In genomic region chr11:65111159-65111536, GRCh38 we compare ENCODE assay signal across 9 cellular contexts. TPM values are rescaled to one million over a fixed set of nuclear protein-coding genes. Genes with fewer than 3 reads are reported as not detected.
DNase-seq lines count a peak whose midpoint lies in the region; ATAC-seq and TF ChIP-seq lines count a peak whose summit lies in the region.
"Had no signal": no experiment of that assay in that cellular context is flagged by ENCODE, and none has a peak within 500 bp of the region (broad histone marks: within the 10 kb centered on the region; RNA-seq: fewer than 3 reads in every experiment).

No MANE protein-coding gene starts in this region.

- H3K27ac Mint-ChIP-seq in osteocyte (ENCODE audit: unreplicated experiment) = no peak overlapping the region

- ATAC-seq in GM21447 (IDR thresholded peaks at IDR 0.05; ENCODE audit: unreplicated experiment) (no peak), HG02763 (IDR thresholded peaks at IDR 0.05; ENCODE audit: unreplicated experiment) (no peak)

- intact Hi-C loops in PC-9 (cut with micrococcal nuclease; ENCODE audit: unreplicated experiment) = loop anchor here (2.0 to 5.0 kb wide), 2 partner anchors 221 to 264 kb away; partner anchors contain the start of gene DPF2

- H3K9me3 Mint-ChIP-seq in osteocyte (ENCODE audit: unreplicated experiment) = no peaks in the 10 kb centered on the region

- no peak for DNase-seq in PC-9
- DNase-seq in hepatocyte (ENCODE audit: low spot score) = no peak
- DNase-seq in smooth muscle cell (lab: John Stamatoyannopoulos, UW; ENCODE audit: unreplicated experiment) = no peak
- DNase-seq in osteocyte (ENCODE audit: extremely low spot score, unreplicated experiment) = no peak
- DNase-seq in GDM1 (lab: John Stamatoyannopoulos, UW) = no peak

- CTCF ChIA-PET in PC-9 (lab: Charles Lee) = interaction anchor here (0.6 to 0.7 kb wide), 4 partner anchors 62 to 705 kb away, joined by 3 to 4 read pairs (median 3); partner anchors contain the start of gene CAPN1

- peak overlapping the region; percentile 100; the same call in 1 of the 2 replicates for H3K4me2 ChIP-seq in PC-9
- H3K4me2 ChIP-seq in hepatocyte = peak overlapping the region; percentile 99
- peak overlapping the region; percentile 98 for H3K4me2 ChIP-seq in smooth muscle cell

- POLR2A ChIA-PET in PC-9 (lab: Charles Lee; ENCODE audit: unreplicated experiment) = interaction anchor here (0.6 to 0.9 kb wide), 11 partner anchors 11 to 344 kb away, joined by 3 to 7 read pairs (median 3); partner anchors contain the start of gene POLA2

- no peaks in the 10 kb centered on the region for H3K36me3 ChIP-seq in PC-9 (ENCODE audit: low read depth)
- H3K36me3 ChIP-seq in hepatocyte (replicated peaks; ENCODE audit: insufficient read depth, low read depth) = no peaks in the 10 kb centered on the region
- H3K36me3 ChIP-seq in smooth muscle cell (ENCODE audit: low read depth) = no peaks in the 10 kb centered on the region
- H3K36me3 ChIP-seq: prostate gland had no signal

- H3K9me2 ChIP-seq in PC-9 (ENCODE audit: insufficient read depth) (no peaks in the 10 kb centered on the region), hepatocyte (replicated peaks; ENCODE audit: insufficient read depth) (no peaks in the 10 kb centered on the region)

- WGBS in hepatocyte (ENCODE audit: low lambda C conversion rate, missing lambda C conversion rate) = 93% methylated on average over 18 of the region's 18 CpGs
- WGBS in smooth muscle cell (ENCODE audit: low lambda C conversion rate) = 92% methylated on average over 18 of the region's 18 CpGs

- H3K4me1 Mint-ChIP-seq in osteocyte (ENCODE audit: unreplicated experiment) = peaks cover 23% of the 10 kb centered on the region

- H3K4me1 ChIP-seq in PC-9 (replicated peaks; ENCODE audit: insufficient read depth) (peaks cover 35% of the 10 kb centered on the region), hepatocyte (ENCODE audit: insufficient read depth) (peaks cover 20% of the 10 kb centered on the region), smooth muscle cell (ENCODE audit: low read depth) (peaks cover 18% of the 10 kb centered on the region)

- H3K36me3 Mint-ChIP-seq in osteocyte (ENCODE audit: unreplicated experiment) = no peaks in the 10 kb centered on the region

- H3K79me2 ChIP-seq in PC-9 (ENCODE audit: low read depth) = peaks cover 24% of the 10 kb centered on the region
- H3K79me2 ChIP-seq in hepatocyte = peaks cover 33% of the 10 kb centered on the region
- peaks cover 11% of the 10 kb centered on the region for H3K79me2 ChIP-seq in smooth muscle cell (ENCODE audit: low read depth)

- H3K27me3 Mint-ChIP-seq in osteocyte (ENCODE audit: unreplicated experiment) = no peaks in the 10 kb centered on the region

- no peaks in the 10 kb centered on the region for H3K9me3 ChIP-seq in PC-9 (ENCODE audit: insufficient read depth, low read depth)
- no peaks in the 10 kb centered on the region for H3K9me3 ChIP-seq in hepatocyte (ENCODE audit: low read depth)
- no peaks in the 10 kb centered on the region for H3K9me3 ChIP-seq in smooth muscle cell (replicated peaks; ENCODE audit: low read depth)
- H3K9me3 ChIP-seq: prostate gland had no signal

- H3K4me3 Mint-ChIP-seq in osteocyte (ENCODE audit: unreplicated experiment) = no peak overlapping the region

- H3K9ac ChIP-seq in smooth muscle cell (ENCODE audit: low read depth) = no peak overlapping the region

- peaks cover 51% of the 10 kb centered on the region for H3F3A ChIP-seq in PC-9 (ENCODE audit: insufficient read depth, low read depth)
- no peaks in the 10 kb centered on the region for H3F3A ChIP-seq in smooth muscle cell (ENCODE audit: low read depth)

- no peak overlapping the region for H2AFZ ChIP-seq in PC-9
- H2AFZ ChIP-seq in hepatocyte = no peak overlapping the region
- no peak overlapping the region for H2AFZ ChIP-seq in smooth muscle cell (ENCODE audit: low read depth)

- H3K27ac ChIP-seq in PC-9 (no peak overlapping the region), hepatocyte (peak overlapping the region; percentile 45), smooth muscle cell (ENCODE audit: low read depth) (no peak overlapping the region)

- no TSS peak for BruUV-seq in PC-9 (replicated peaks; lab: Mats Ljungman, UMichigan)

- peak; percentile 5 for TF ChIP-seq CTCF in GM12873 (IDR thresholded peaks at IDR 0.05; ENCODE audit: insufficient read depth, low read depth, low read length, missing control alignments)
- no peak for TF ChIP-seq CTCF in PC-9 (conservative IDR thresholded peaks at IDR 0.05)
- no peak for TF ChIP-seq CTCF in hepatocyte (IDR thresholded peaks at IDR 0.05; ENCODE audit: poor library complexity)
- no peak for TF ChIP-seq CTCF in smooth muscle cell (IDR thresholded peaks at IDR 0.05; ENCODE audit: borderline replicate concordance, insufficient read depth, poor library complexity, severe bottlenecking)
- TF ChIP-seq CTCF in osteocyte (IDR thresholded peaks at IDR 0.05) = no peak

- H3K27me3 ChIP-seq in PC-9 (ENCODE audit: insufficient read depth, low read depth) (no peaks in the 10 kb centered on the region), hepatocyte (no peaks in the 10 kb centered on the region), smooth muscle cell (ENCODE audit: low read depth) (no peaks in the 10 kb centered on the region)

- H4K20me1 ChIP-seq in PC-9 (ENCODE audit: insufficient read depth) = no peaks in the 10 kb centered on the region
- no peaks in the 10 kb centered on the region for H4K20me1 ChIP-seq in hepatocyte (ENCODE audit: insufficient read depth, poor library complexity, severe bottlenecking)
- peaks cover 6% of the 10 kb centered on the region for H4K20me1 ChIP-seq in smooth muscle cell (ENCODE audit: low read depth)

- H3K4me3 ChIP-seq in PC-9 = no peak overlapping the region; the same call in 1 of the 2 replicates
- no peak overlapping the region for H3K4me3 ChIP-seq in hepatocyte
- no peak overlapping the region for H3K4me3 ChIP-seq in smooth muscle cell

RNA-seq across cellular contexts. Expression of gene TM7SF2, which starts 0.5 kb away (rescaled TPM):
- 49.5 and 72.3 TPM in 2 replicates for total RNA-seq in PC-9 (2021)
- 124 and 133 TPM in 2 replicates for total RNA-seq in hepatocyte
- 194 and 209 TPM in 2 replicates for polyA plus RNA-seq in hepatocyte
- total RNA-seq in smooth muscle cell = 16.8 and 26.9 TPM in 2 replicates
- 17.4 and 43.1 TPM in 2 replicates for polyA plus RNA-seq in smooth muscle cell
- 13.6 and 18.3 TPM in 2 replicates for total RNA-seq in osteocyte

RNA-seq across cellular contexts. Expression of gene ZNHIT2, which starts 6.4 kb away (rescaled TPM):
- total RNA-seq in PC-9 (2021) (13.7 and 22.3 TPM in 2 replicates), hepatocyte (8.3 and 13.5 TPM in 2 replicates), smooth muscle cell (9.1 and 13.8 TPM in 2 replicates), osteocyte (9.0 and 9.8 TPM in 2 replicates)
- polyA plus RNA-seq in hepatocyte (22.1 and 23.7 TPM in 2 replicates), smooth muscle cell (14.5 and 19.5 TPM in 2 replicates)

RNA-seq across cellular contexts. Expression of gene FAU, which starts 10.8 kb away (rescaled TPM):
- total RNA-seq in PC-9 (2021) = 973 and 1,165 TPM in 2 replicates
- total RNA-seq in hepatocyte = 211 and 264 TPM in 2 replicates
- 434 and 462 TPM in 2 replicates for polyA plus RNA-seq in hepatocyte
- total RNA-seq in smooth muscle cell = 373 and 509 TPM in 2 replicates
- 537 and 578 TPM in 2 replicates for polyA plus RNA-seq in smooth muscle cell
- 734 and 738 TPM in 2 replicates for total RNA-seq in osteocyte

RNA-seq across cellular contexts. Expression of gene MRPL49, which starts 11.0 kb away (rescaled TPM):
- total RNA-seq in PC-9 (2021) (84.5 and 95.0 TPM in 2 replicates), hepatocyte (57.6 and 71.0 TPM in 2 replicates), smooth muscle cell (28.2 and 43.0 TPM in 2 replicates), osteocyte (41.0 and 43.5 TPM in 2 replicates)
- polyA plus RNA-seq in hepatocyte (46.2 and 46.8 TPM in 2 replicates), smooth muscle cell (53.2 and 55.4 TPM in 2 replicates)

RNA-seq across cellular contexts. Expression of gene VPS51, which starts 15.1 kb away (rescaled TPM):
- total RNA-seq in PC-9 (2021) (113 and 279 TPM in 2 replicates), hepatocyte (201 and 242 TPM in 2 replicates), smooth muscle cell (104 and 154 TPM in 2 replicates), osteocyte (122 and 127 TPM in 2 replicates)
- polyA plus RNA-seq in hepatocyte (63.5 and 80.0 TPM in 2 replicates), smooth muscle cell (55.2 and 65.0 TPM in 2 replicates)
